Comparison of ENCODE assay signal across 8 cellular contexts in the genomic region with DNA sequence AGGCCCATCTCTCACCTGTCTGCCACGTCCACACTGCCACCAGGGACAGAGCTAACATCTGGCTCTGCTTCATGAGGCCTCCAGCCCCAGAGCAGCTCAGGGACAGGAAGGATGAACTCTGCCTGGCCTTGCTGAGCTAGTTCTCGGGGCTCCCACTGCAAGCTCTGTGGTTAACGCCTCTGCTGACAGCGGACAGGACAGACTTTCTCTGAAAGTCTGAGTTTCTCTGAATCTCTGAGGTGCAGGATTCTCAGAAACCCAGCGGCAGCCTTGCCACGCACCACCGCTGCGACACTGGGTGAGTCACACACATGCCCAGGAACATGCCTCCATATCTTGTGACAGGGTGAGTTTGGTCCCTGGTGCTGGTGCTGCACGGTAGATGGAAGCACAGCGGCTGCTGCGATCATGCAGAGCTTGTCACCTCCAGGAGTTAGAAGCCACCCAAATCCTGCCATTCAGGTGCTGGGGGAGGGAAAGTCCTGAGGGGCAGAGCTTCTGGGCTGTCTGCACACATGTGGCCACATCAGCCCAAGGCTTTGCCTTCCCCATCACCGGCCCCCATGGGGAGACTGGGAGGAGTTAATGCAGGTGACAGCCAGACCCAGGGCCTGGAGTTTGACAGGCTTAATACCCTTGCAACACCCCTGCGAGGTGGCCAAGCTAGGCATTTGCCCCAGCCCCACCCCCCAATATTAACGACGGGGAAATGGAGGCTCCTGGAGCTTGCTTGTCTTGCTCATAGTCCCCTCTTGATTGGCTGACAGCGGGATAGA.
A peak's percentile ranks its signal among the peaks of the same experiment; 100 is the strongest.
DNase-seq lines count a peak whose midpoint lies in the region; ATAC-seq lines count a peak whose summit lies in the region.

No MANE protein-coding gene starts in this region.

- no peak overlapping the region for H3K9ac ChIP-seq in GM23248

- peak; percentile 90 for DNase-seq in activated CD8-positive, alpha-beta memory T cell treated with anti-CD3 and anti-CD28 coated beads for 24 hours
- no peak for DNase-seq in memory B cell (ENCODE audit: low spot score in 2 of 2)
- DNase-seq in GM23248 = no peak
- DNase-seq in NCI-H82 treated with DMSO at 0.1 percent for 48 hours (lab: John Stamatoyannopoulos, UW; ENCODE audit: unreplicated experiment) = no peak
- no peak for DNase-seq in NCI-H2171 treated with DMSO at 0.1 percent for 48 hours (lab: John Stamatoyannopoulos, UW)
- DNase-seq in anterior cingulate cortex (lab: John Stamatoyannopoulos, UW) = no peak

- no peak overlapping the region for H2AFZ ChIP-seq in GM23248

- peaks cover 4% of the 10 kb centered on the region for H3K4me1 Mint-ChIP-seq in memory B cell

- H3K9me2 ChIP-seq in GM23248 (ENCODE audit: insufficient read depth) = no peaks in the 10 kb centered on the region

- no peak overlapping the region for H3K4me3 ChIP-seq in GM23248

- H3K27me3 Mint-ChIP-seq in memory B cell = no peaks in the 10 kb centered on the region

- no peaks in the 10 kb centered on the region for H3K9me3 ChIP-seq in GM23248 (ENCODE audit: low read depth)

- no peaks in the 10 kb centered on the region for H3K4me1 ChIP-seq in GM23248 (ENCODE audit: insufficient read depth)

- H3K36me3 ChIP-seq in GM23248 (ENCODE audit: low read depth) = peaks cover 6% of the 10 kb centered on the region; the same call in 1 of the 2 replicates

- peaks cover 39% of the 10 kb centered on the region for H3K36me3 Mint-ChIP-seq in memory B cell

- H3K79me2 ChIP-seq in GM23248 (ENCODE audit: insufficient read depth) = no peaks in the 10 kb centered on the region

- no peak overlapping the region for H3K4me2 ChIP-seq in GM23248 (ENCODE audit: unreplicated experiment)

- ATAC-seq in GM19455 (IDR thresholded peaks at IDR 0.05; ENCODE audit: unreplicated experiment) (peak; percentile 98), HG03457 (IDR thresholded peaks at IDR 0.05; ENCODE audit: unreplicated experiment) (peak; percentile 94), memory B cell (ENCODE audit: low read depth) (peak; percentile 31)

- H3K4me3 Mint-ChIP-seq in memory B cell = no peak overlapping the region

- H3K27ac Mint-ChIP-seq in memory B cell = no peak overlapping the region

- H3K9me3 Mint-ChIP-seq in memory B cell = peaks cover 10% of the 10 kb centered on the region

- no peaks in the 10 kb centered on the region for H4K20me1 ChIP-seq in GM23248 (ENCODE audit: insufficient read depth)

- H3F3A ChIP-seq in GM23248 (ENCODE audit: insufficient read depth) = no peaks in the 10 kb centered on the region

- in situ Hi-C loops in GM23248 (cut with MboI) = no loop called here

- H3K27ac ChIP-seq in GM23248 = no peak overlapping the region

- 75 to 79% methylated on average over 16 of the region's 16 CpGs for WGBS in GM23248 (ENCODE audit: low coverage in 1 of 2, low lambda C conversion rate in 2 of 2, missing lambda C conversion rate in 2 of 2), 2 experiments

- H3K27me3 ChIP-seq in GM23248 (replicated peaks; ENCODE audit: insufficient read depth) = no peaks in the 10 kb centered on the region

Comparison
In these comparisons a context has a peak if more than half of its experiments do, and no peak if none do; other contexts are left out.
1. ATAC-seq: peak in every context shown above with its lines; median percentile 98 in GM19455; 94 in HG03457; 31 in memory B cell.